In genomic region chr3:51389423-51390183, GRCh38 we compare ENCODE assay signal across 8 cellular contexts. TPM values are rescaled to one million over a fixed set of nuclear protein-coding genes. Genes with fewer than 3 reads are reported as not detected.
DNase-seq lines count a peak whose midpoint lies in the region; ATAC-seq and TF ChIP-seq lines count a peak whose summit lies in the region.

No MANE protein-coding gene starts in this region.

- H3K4me1 Mint-ChIP-seq in IgD-negative memory B cell = peaks cover 26 to 39% (median 39%) of the 10 kb centered on the region in 3 donors
- peaks cover 66% of the 10 kb centered on the region for H3K4me1 Mint-ChIP-seq in activated B cell treated with CpG ODN at 0.5 μM for 24 hours

- POLR2A ChIA-PET in activated B cell treated with CpG ODN at 0.5 μM for 24 hours (lab: Charles Lee) = interaction anchor here (0.8 to 1.7 kb wide), 6 partner anchors 110 to 799 kb away, joined by 4 to 6 read pairs (median 6); partner anchors contain the start of genes CISH and DCAF1

- CTCF ChIA-PET in activated B cell treated with CpG ODN at 0.5 μM for 24 hours (lab: Charles Lee) = interaction anchor here (0.5 to 2.4 kb wide), 11 partner anchors 13 to 1253 kb away, joined by 3 to 15 read pairs (median 3); partner anchors contain the start of gene MAPKAPK3

- H3K9me3 ChIP-seq in lower lobe of right lung = no peaks in the 10 kb centered on the region

- peaks cover 60% of the 10 kb centered on the region for H3K36me3 ChIP-seq in lower lobe of right lung

- peak overlapping the region in 2 of 3 donors; percentile 53 to 98 for H3K27ac Mint-ChIP-seq in IgD-negative memory B cell
- peak overlapping the region; percentile 53 for H3K27ac Mint-ChIP-seq in activated B cell treated with CpG ODN at 0.5 μM for 24 hours

- peaks cover 80% of the 10 kb centered on the region for H3K4me1 ChIP-seq in lower lobe of right lung

- ATAC-seq in activated B cell treated with CpG ODN at 0.5 μM for 24 hours (ENCODE audit: low read depth) (no peak), lower lobe of right lung (no peak), GM21381 (IDR thresholded peaks at IDR 0.05; ENCODE audit: unreplicated experiment) (no peak)
- no peak for ATAC-seq in stimulated activated naive CD8-positive, alpha-beta T cell treated with anti-CD3 and anti-CD28 coated beads, Interleukin-15, Interleukin-2, amounts not matched to agents 100 U/mL and 50 U/mL, for 24 hours

- H3K27me3 ChIP-seq in lower lobe of right lung (ENCODE audit: low read depth) = no peaks in the 10 kb centered on the region

- H3K9me3 Mint-ChIP-seq in IgD-negative memory B cell (no peaks in the 10 kb centered on the region), activated B cell treated with CpG ODN at 0.5 μM for 24 hours (no peaks in the 10 kb centered on the region)

- TF ChIP-seq CTCF in activated B cell treated with CpG ODN at 0.5 μM for 24 hours (IDR thresholded peaks at IDR 0.05) (no peak), lower lobe of right lung (IDR thresholded peaks at IDR 0.05) (peak; percentile 67)

- peak; percentile 78 for DNase-seq in D341Med (ENCODE audit: low spot score)
- DNase-seq in activated B cell treated with CpG ODN at 0.5 μM for 24 hours = peak; percentile 34
- DNase-seq in dermis microvascular lymphatic vessel endothelial cell (ENCODE audit: low read depth in 2 of 2) = peak; percentile 39 to 76
- peak; percentile 73 for DNase-seq in lower lobe of right lung
- peak; percentile 62 for DNase-seq in stimulated activated naive CD8-positive, alpha-beta T cell treated with anti-CD3 and anti-CD28 coated beads, Interleukin-15, Interleukin-2, amounts not matched to agents 100 U/mL and 50 U/mL, for 24 hours
- no peak for DNase-seq in GF-D8 (lab: John Stamatoyannopoulos, UW)

- H3K27ac ChIP-seq in lower lobe of right lung = no peak overlapping the region

- H3K4me3 ChIP-seq in lower lobe of right lung = no peak overlapping the region

- peak overlapping the region in 2 of 4 donors; percentile 49 to 94 for H3K4me3 Mint-ChIP-seq in IgD-negative memory B cell
- peak overlapping the region; percentile 28 for H3K4me3 Mint-ChIP-seq in activated B cell treated with CpG ODN at 0.5 μM for 24 hours

- H3K36me3 Mint-ChIP-seq in IgD-negative memory B cell = no peaks in the 10 kb centered on the region
- H3K36me3 Mint-ChIP-seq in activated B cell treated with CpG ODN at 0.5 μM for 24 hours (ENCODE audit: low read depth) = peaks cover 52% of the 10 kb centered on the region

- H3K27me3 Mint-ChIP-seq in IgD-negative memory B cell (no peaks in the 10 kb centered on the region), activated B cell treated with CpG ODN at 0.5 μM for 24 hours (no peaks in the 10 kb centered on the region)

- intact Hi-C loops in activated B cell treated with CpG ODN at 0.5 μM for 24 hours (cut with micrococcal nuclease) = loop anchor here (2.0 to 5.0 kb wide), 2 partner anchors 585 to 1148 kb away; partner anchors contain the start of genes ABHD14A, ABHD14B and UQCC5
- intact Hi-C loops in lower lobe of right lung (cut with DNase I) = no loop called here

RNA-seq across cellular contexts. Expression of gene RBM15B, which starts 1.5 kb away (rescaled TPM):
- 10.8 TPM for polyA plus RNA-seq in IgD-negative memory B cell
- total RNA-seq in activated B cell treated with CpG ODN at 0.5 μM for 24 hours = 28.0 and 28.9 TPM in 2 replicates
- 27.2 and 38.3 TPM in 2 replicates for total RNA-seq in dermis microvascular lymphatic vessel endothelial cell
- 24.3 TPM for total RNA-seq in lower lobe of right lung

RNA-seq across cellular contexts. Expression of gene MANF, which starts 4.5 kb away (rescaled TPM):
- polyA plus RNA-seq in IgD-negative memory B cell = 33.6 TPM
- total RNA-seq in activated B cell treated with CpG ODN at 0.5 μM for 24 hours (64.2 and 66.1 TPM in 2 replicates), dermis microvascular lymphatic vessel endothelial cell (60.7 and 75.7 TPM in 2 replicates), lower lobe of right lung (59.8 TPM)
